In the genomic region with DNA sequence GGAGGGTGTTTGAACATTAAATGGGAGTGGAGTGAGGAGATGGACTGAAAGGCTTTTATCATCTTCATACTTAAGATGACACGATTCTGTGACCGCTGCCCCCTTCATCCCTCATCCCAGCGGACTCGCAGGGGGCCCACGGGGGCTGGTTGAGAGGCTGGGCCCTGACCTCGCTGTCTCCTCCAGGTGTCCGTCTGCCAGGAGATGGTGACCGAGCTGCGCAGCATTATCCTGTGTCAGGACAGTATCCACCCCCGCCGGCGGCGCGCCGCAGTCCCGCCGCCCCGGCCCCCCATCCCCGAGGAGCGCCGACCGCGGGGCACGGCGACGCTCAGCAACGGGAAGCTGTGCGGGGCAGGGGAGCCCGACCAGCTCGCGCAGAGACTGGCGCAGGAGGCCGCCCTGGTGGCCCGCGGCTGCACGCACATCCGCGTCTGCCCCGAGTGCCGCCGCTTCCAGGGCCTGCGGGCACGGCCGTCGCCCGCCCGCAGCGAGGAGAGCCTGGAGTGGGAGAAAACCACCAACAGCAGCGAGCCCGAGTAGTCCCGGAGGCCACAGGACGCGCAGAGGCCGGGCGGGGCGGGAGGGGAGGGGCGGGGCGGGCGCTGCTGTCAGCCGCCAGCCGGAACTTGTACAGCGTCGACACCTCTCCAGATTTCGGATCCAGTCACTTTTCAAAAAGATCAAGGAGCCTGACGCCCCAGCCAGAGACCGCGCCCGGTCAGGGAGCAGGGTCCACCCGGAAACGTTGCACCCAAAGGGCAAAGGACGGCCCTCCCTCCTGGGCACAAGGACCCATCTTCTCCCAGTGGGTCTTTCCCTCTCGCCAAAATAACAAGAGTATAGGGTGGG, we compare ENCODE assay signal across 1 cellular context.
TF ChIP-seq lines count a peak whose summit lies in the region.

No MANE protein-coding gene starts in this region.

TF ChIP-seq in SK-N-SH treated with all-trans-retinoic acid at 6 μM for 48 hours, 23 proteins besides CTCF, POLR2A, EP300 and RAD21:
- TF ChIP-seq, protein P1, sequence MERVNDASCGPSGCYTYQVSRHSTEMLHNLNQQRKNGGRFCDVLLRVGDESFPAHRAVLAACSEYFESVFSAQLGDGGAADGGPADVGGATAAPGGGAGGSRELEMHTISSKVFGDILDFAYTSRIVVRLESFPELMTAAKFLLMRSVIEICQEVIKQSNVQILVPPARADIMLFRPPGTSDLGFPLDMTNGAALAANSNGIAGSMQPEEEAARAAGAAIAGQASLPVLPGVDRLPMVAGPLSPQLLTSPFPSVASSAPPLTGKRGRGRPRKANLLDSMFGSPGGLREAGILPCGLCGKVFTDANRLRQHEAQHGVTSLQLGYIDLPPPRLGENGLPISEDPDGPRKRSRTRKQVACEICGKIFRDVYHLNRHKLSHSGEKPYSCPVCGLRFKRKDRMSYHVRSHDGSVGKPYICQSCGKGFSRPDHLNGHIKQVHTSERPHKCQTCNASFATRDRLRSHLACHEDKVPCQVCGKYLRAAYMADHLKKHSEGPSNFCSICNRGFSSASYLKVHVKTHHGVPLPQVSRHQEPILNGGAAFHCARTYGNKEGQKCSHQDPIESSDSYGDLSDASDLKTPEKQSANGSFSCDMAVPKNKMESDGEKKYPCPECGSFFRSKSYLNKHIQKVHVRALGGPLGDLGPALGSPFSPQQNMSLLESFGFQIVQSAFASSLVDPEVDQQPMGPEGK (CRISPR knock-in tag; IDR thresholded peaks at IDR 0.05; ENCODE audit: borderline replicate concordance), result no peak
- TF ChIP-seq ZFP3 (CRISPR knock-in tag; IDR thresholded peaks at IDR 0.05) (no peak), ISL1 (CRISPR knock-in tag; IDR thresholded peaks at IDR 0.05) (no peak), GLIS3 (CRISPR knock-in tag; IDR thresholded peaks at IDR 0.05) (no peak), RARB (CRISPR knock-in tag; IDR thresholded peaks at IDR 0.05) (no peak), TCF4 (CRISPR knock-in tag; IDR thresholded peaks at IDR 0.05; ENCODE audit: borderline replicate concordance) (no peak), ZNF70 (CRISPR knock-in tag; IDR thresholded peaks at IDR 0.05) (no peak), ZFP30 (CRISPR knock-in tag; IDR thresholded peaks at IDR 0.05) (no peak), ZC3H10 (CRISPR knock-in tag; IDR thresholded peaks at IDR 0.05) (no peak), ESRRG (CRISPR knock-in tag; IDR thresholded peaks at IDR 0.05) (no peak), TOX (CRISPR knock-in tag; IDR thresholded peaks at IDR 0.05; ENCODE audit: borderline replicate concordance) (no peak), SNAI2 (CRISPR knock-in tag; IDR thresholded peaks at IDR 0.05) (no peak), ARNTL (CRISPR knock-in tag; IDR thresholded peaks at IDR 0.05; ENCODE audit: borderline replicate concordance, low read depth) (no peak), BACH2 (CRISPR knock-in tag; IDR thresholded peaks at IDR 0.05; ENCODE audit: borderline replicate concordance) (no peak)
- TF ChIP-seq, protein P2, sequence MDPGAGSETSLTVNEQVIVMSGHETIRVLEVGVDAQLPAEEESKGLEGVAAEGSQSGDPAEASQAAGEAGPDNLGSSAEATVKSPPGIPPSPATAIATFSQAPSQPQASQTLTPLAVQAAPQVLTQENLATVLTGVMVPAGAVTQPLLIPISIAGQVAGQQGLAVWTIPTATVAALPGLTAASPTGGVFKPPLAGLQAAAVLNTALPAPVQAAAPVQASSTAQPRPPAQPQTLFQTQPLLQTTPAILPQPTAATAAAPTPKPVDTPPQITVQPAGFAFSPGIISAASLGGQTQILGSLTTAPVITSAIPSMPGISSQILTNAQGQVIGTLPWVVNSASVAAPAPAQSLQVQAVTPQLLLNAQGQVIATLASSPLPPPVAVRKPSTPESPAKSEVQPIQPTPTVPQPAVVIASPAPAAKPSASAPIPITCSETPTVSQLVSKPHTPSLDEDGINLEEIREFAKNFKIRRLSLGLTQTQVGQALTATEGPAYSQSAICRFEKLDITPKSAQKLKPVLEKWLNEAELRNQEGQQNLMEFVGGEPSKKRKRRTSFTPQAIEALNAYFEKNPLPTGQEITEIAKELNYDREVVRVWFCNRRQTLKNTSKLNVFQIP (CRISPR knock-in tag; IDR thresholded peaks at IDR 0.05; ENCODE audit: borderline replicate concordance, low read depth), result no peak
- TF ChIP-seq, protein P3, sequence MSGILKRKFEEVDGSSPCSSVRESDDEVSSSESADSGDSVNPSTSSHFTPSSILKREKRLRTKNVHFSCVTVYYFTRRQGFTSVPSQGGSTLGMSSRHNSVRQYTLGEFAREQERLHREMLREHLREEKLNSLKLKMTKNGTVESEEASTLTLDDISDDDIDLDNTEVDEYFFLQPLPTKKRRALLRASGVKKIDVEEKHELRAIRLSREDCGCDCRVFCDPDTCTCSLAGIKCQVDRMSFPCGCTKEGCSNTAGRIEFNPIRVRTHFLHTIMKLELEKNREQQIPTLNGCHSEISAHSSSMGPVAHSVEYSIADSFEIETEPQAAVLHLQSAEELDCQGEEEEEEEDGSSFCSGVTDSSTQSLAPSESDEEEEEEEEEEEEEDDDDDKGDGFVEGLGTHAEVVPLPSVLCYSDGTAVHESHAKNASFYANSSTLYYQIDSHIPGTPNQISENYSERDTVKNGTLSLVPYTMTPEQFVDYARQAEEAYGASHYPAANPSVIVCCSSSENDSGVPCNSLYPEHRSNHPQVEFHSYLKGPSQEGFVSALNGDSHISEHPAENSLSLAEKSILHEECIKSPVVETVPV (CRISPR knock-in tag; IDR thresholded peaks at IDR 0.05), result no peak
- TF ChIP-seq, protein P4, sequence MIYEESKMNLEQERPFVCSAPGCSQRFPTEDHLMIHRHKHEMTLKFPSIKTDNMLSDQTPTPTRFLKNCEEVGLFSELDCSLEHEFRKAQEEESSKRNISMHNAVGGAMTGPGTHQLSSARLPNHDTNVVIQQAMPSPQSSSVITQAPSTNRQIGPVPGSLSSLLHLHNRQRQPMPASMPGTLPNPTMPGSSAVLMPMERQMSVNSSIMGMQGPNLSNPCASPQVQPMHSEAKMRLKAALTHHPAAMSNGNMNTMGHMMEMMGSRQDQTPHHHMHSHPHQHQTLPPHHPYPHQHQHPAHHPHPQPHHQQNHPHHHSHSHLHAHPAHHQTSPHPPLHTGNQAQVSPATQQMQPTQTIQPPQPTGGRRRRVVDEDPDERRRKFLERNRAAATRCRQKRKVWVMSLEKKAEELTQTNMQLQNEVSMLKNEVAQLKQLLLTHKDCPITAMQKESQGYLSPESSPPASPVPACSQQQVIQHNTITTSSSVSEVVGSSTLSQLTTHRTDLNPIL (CRISPR knock-in tag; IDR thresholded peaks at IDR 0.05; ENCODE audit: low read depth), result no peak
